1 cellular context compared by ENCODE assay signal in genomic region chr17:64146418-64147109, GRCh38.
A peak's percentile ranks its signal among the peaks of the same experiment; 100 is the strongest.
TF ChIP-seq lines count a peak whose summit lies in the region.

No MANE protein-coding gene starts in this region.

TF ChIP-seq in K562, 482 proteins besides CTCF, POLR2A, EP300 and RAD21 (continued from another document and continues in another):
- TF ChIP-seq HNRNPK (IDR thresholded peaks at IDR 0.05; ENCODE audit: low read depth, low read length, poor library complexity, severe bottlenecking) (no peak), CHD1 (IDR thresholded peaks at IDR 0.05; ENCODE audit: low read length) (peak; percentile 71), ZNF655 (CRISPR knock-in tag; IDR thresholded peaks at IDR 0.05) (no peak), MEF2A (IDR thresholded peaks at IDR 0.05; ENCODE audit: control insufficient read depth, low read depth, low read length) (no peak), DNMT1 (IDR thresholded peaks at IDR 0.05) (no peak), NCOA2 (IDR thresholded peaks at IDR 0.05; ENCODE audit: partially characterized antibody in 2 of 2) (no peak), BRD9 (IDR thresholded peaks at IDR 0.05; ENCODE audit: low read depth, partially characterized antibody) (no peak), ZNF407 (IDR thresholded peaks at IDR 0.05; ENCODE audit: low read depth) (no peak), FUS (optimal IDR thresholded peaks at IDR 0.05; ENCODE audit: low read depth, low read length) (peak; percentile 15), FOXP1 (CRISPR knock-in tag; IDR thresholded peaks at IDR 0.05) (0 out of 2 replicates have a peak, but pooled peaks have one; percentile 7), ZKSCAN8 (CRISPR knock-in tag; IDR thresholded peaks at IDR 0.05) (0 out of 2 replicates have a peak, but pooled peaks have one; percentile 22), SIN3A (IDR thresholded peaks at IDR 0.05; ENCODE audit: borderline replicate concordance in 2 of 2, control insufficient read depth in 1 of 2, low read depth in 2 of 2, low read length in 2 of 2) (peak in 1 of 2 experiments; percentile 4; a peak in 1 of 4 replicates), CREB3 (tag; conservative IDR thresholded peaks at IDR 0.05; ENCODE audit: low read depth) (no peak), CEBPZ (IDR thresholded peaks at IDR 0.05; ENCODE audit: borderline replicate concordance, low read depth, low read length) (no peak), RAD51 (IDR thresholded peaks at IDR 0.05; ENCODE audit: borderline replicate concordance, low read depth) (no peak), RBBP5 (IDR thresholded peaks at IDR 0.05; ENCODE audit: borderline replicate concordance, insufficient read depth, low read length, poor library complexity, severe bottlenecking) (peak; percentile 8)
- TF ChIP-seq, protein P1, sequence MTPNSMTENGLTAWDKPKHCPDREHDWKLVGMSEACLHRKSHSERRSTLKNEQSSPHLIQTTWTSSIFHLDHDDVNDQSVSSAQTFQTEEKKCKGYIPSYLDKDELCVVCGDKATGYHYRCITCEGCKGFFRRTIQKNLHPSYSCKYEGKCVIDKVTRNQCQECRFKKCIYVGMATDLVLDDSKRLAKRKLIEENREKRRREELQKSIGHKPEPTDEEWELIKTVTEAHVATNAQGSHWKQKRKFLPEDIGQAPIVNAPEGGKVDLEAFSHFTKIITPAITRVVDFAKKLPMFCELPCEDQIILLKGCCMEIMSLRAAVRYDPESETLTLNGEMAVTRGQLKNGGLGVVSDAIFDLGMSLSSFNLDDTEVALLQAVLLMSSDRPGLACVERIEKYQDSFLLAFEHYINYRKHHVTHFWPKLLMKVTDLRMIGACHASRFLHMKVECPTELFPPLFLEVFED (CRISPR knock-in tag; conservative IDR thresholded peaks at IDR 0.05), result no peak
- TF ChIP-seq, protein P2, sequence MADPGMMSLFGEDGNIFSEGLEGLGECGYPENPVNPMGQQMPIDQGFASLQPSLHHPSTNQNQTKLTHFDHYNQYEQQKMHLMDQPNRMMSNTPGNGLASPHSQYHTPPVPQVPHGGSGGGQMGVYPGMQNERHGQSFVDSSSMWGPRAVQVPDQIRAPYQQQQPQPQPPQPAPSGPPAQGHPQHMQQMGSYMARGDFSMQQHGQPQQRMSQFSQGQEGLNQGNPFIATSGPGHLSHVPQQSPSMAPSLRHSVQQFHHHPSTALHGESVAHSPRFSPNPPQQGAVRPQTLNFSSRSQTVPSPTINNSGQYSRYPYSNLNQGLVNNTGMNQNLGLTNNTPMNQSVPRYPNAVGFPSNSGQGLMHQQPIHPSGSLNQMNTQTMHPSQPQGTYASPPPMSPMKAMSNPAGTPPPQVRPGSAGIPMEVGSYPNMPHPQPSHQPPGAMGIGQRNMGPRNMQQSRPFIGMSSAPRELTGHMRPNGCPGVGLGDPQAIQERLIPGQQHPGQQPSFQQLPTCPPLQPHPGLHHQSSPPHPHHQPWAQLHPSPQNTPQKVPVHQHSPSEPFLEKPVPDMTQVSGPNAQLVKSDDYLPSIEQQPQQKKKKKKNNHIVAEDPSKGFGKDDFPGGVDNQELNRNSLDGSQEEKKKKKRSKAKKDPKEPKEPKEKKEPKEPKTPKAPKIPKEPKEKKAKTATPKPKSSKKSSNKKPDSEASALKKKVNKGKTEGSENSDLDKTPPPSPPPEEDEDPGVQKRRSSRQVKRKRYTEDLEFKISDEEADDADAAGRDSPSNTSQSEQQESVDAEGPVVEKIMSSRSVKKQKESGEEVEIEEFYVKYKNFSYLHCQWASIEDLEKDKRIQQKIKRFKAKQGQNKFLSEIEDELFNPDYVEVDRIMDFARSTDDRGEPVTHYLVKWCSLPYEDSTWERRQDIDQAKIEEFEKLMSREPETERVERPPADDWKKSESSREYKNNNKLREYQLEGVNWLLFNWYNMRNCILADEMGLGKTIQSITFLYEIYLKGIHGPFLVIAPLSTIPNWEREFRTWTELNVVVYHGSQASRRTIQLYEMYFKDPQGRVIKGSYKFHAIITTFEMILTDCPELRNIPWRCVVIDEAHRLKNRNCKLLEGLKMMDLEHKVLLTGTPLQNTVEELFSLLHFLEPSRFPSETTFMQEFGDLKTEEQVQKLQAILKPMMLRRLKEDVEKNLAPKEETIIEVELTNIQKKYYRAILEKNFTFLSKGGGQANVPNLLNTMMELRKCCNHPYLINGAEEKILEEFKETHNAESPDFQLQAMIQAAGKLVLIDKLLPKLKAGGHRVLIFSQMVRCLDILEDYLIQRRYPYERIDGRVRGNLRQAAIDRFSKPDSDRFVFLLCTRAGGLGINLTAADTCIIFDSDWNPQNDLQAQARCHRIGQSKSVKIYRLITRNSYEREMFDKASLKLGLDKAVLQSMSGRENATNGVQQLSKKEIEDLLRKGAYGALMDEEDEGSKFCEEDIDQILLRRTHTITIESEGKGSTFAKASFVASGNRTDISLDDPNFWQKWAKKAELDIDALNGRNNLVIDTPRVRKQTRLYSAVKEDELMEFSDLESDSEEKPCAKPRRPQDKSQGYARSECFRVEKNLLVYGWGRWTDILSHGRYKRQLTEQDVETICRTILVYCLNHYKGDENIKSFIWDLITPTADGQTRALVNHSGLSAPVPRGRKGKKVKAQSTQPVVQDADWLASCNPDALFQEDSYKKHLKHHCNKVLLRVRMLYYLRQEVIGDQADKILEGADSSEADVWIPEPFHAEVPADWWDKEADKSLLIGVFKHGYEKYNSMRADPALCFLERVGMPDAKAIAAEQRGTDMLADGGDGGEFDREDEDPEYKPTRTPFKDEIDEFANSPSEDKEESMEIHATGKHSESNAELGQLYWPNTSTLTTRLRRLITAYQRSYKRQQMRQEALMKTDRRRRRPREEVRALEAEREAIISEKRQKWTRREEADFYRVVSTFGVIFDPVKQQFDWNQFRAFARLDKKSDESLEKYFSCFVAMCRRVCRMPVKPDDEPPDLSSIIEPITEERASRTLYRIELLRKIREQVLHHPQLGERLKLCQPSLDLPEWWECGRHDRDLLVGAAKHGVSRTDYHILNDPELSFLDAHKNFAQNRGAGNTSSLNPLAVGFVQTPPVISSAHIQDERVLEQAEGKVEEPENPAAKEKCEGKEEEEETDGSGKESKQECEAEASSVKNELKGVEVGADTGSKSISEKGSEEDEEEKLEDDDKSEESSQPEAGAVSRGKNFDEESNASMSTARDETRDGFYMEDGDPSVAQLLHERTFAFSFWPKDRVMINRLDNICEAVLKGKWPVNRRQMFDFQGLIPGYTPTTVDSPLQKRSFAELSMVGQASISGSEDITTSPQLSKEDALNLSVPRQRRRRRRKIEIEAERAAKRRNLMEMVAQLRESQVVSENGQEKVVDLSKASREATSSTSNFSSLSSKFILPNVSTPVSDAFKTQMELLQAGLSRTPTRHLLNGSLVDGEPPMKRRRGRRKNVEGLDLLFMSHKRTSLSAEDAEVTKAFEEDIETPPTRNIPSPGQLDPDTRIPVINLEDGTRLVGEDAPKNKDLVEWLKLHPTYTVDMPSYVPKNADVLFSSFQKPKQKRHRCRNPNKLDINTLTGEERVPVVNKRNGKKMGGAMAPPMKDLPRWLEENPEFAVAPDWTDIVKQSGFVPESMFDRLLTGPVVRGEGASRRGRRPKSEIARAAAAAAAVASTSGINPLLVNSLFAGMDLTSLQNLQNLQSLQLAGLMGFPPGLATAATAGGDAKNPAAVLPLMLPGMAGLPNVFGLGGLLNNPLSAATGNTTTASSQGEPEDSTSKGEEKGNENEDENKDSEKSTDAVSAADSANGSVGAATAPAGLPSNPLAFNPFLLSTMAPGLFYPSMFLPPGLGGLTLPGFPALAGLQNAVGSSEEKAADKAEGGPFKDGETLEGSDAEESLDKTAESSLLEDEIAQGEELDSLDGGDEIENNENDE (IDR thresholded peaks at IDR 0.05; ENCODE audit: low read depth, low read length), result peak; percentile 59
